Comparison of ENCODE assay signal across 1 cellular context in the genomic region with DNA sequence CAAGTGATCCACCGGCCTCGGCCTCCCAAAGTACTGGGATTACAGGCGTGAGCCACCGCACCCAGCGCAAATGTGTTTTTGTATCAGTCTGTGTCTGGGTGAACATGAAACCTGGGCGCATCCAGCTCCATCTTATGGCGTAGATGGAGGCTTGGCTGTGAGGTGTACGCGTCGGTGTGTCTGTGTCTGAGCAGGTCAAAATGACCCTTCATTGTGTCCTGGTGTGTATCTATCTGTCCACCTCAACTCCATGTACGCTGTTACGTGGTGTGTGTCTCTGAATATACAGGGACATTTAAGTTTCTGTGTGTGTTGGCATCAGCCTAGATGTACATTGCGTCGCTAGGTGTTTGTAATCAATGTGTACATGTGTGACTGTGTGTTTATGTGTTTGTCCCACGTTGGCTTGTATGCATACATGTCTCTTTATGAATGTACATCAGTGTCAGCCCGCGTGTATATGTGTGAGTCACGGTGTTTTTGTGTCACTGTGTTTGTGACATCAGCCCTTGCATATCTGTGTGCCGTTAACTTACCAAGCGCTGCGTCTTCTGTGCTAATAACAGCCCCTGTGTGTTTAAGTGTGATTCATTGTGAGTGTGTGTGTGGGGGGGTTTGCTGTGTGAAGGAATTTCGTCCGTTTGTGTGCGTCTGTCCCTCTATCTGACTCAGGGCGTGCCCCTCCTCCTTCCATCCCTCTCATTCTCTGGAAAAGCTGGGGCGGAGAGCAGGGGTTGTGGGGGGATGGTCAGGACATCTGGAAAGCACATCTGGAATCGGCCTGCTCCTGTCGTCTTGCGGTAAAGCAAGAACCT.
TF ChIP-seq lines count a peak whose summit lies in the region.

No MANE protein-coding gene starts in this region.

TF ChIP-seq in GM23338, 12 proteins besides CTCF, POLR2A, EP300 and RAD21 (continued from another document):
- TF ChIP-seq, protein P1, sequence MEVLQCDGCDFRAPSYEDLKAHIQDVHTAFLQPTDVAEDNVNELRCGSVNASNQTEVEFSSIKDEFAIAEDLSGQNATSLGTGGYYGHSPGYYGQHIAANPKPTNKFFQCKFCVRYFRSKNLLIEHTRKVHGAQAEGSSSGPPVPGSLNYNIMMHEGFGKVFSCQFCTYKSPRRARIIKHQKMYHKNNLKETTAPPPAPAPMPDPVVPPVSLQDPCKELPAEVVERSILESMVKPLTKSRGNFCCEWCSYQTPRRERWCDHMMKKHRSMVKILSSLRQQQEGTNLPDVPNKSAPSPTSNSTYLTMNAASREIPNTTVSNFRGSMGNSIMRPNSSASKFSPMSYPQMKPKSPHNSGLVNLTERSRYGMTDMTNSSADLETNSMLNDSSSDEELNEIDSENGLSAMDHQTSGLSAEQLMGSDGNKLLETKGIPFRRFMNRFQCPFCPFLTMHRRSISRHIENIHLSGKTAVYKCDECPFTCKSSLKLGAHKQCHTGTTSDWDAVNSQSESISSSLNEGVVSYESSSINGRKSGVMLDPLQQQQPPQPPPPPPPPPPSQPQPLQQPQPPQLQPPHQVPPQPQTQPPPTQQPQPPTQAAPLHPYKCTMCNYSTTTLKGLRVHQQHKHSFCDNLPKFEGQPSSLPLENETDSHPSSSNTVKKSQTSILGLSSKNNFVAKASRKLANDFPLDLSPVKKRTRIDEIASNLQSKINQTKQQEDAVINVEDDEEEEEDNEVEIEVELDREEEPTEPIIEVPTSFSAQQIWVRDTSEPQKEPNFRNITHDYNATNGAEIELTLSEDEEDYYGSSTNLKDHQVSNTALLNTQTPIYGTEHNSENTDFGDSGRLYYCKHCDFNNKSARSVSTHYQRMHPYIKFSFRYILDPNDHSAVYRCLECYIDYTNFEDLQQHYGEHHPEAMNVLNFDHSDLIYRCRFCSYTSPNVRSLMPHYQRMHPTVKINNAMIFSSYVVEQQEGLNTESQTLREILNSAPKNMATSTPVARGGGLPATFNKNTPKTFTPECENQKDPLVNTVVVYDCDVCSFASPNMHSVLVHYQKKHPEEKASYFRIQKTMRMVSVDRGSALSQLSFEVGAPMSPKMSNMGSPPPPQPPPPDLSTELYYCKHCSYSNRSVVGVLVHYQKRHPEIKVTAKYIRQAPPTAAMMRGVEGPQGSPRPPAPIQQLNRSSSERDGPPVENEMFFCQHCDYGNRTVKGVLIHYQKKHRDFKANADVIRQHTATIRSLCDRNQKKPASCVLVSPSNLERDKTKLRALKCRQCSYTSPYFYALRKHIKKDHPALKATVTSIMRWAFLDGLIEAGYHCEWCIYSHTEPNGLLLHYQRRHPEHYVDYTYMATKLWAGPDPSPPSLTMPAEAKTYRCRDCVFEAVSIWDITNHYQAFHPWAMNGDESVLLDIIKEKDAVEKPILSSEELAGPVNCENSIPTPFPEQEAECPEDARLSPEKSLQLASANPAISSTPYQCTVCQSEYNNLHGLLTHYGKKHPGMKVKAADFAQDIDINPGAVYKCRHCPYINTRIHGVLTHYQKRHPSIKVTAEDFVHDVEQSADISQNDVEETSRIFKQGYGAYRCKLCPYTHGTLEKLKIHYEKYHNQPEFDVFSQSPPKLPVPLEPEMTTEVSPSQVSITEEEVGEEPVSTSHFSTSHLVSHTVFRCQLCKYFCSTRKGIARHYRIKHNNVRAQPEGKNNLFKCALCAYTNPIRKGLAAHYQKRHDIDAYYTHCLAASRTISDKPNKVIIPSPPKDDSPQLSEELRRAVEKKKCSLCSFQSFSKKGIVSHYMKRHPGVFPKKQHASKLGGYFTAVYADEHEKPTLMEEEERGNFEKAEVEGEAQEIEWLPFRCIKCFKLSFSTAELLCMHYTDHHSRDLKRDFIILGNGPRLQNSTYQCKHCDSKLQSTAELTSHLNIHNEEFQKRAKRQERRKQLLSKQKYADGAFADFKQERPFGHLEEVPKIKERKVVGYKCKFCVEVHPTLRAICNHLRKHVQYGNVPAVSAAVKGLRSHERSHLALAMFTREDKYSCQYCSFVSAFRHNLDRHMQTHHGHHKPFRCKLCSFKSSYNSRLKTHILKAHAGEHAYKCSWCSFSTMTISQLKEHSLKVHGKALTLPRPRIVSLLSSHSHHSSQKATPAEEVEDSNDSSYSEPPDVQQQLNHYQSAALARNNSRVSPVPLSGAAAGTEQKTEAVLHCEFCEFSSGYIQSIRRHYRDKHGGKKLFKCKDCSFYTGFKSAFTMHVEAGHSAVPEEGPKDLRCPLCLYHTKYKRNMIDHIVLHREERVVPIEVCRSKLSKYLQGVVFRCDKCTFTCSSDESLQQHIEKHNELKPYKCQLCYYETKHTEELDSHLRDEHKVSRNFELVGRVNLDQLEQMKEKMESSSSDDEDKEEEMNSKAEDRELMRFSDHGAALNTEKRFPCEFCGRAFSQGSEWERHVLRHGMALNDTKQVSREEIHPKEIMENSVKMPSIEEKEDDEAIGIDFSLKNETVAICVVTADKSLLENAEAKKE (CRISPR knock-in tag; IDR thresholded peaks at IDR 0.05) = no peak
- TF ChIP-seq EZH2 (IDR thresholded peaks at IDR 0.05; ENCODE audit: low read depth, unreplicated experiment) = no peak
- TF ChIP-seq, protein P2, sequence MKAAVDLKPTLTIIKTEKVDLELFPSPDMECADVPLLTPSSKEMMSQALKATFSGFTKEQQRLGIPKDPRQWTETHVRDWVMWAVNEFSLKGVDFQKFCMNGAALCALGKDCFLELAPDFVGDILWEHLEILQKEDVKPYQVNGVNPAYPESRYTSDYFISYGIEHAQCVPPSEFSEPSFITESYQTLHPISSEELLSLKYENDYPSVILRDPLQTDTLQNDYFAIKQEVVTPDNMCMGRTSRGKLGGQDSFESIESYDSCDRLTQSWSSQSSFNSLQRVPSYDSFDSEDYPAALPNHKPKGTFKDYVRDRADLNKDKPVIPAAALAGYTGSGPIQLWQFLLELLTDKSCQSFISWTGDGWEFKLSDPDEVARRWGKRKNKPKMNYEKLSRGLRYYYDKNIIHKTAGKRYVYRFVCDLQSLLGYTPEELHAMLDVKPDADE (IDR thresholded peaks at IDR 0.05) = no peak
- TF ChIP-seq POLR2AphosphoS5 (IDR thresholded peaks at IDR 0.05; ENCODE audit: low read depth) = no peak
